Comparison of ENCODE assay signal across 1 cellular context in the genomic region with DNA sequence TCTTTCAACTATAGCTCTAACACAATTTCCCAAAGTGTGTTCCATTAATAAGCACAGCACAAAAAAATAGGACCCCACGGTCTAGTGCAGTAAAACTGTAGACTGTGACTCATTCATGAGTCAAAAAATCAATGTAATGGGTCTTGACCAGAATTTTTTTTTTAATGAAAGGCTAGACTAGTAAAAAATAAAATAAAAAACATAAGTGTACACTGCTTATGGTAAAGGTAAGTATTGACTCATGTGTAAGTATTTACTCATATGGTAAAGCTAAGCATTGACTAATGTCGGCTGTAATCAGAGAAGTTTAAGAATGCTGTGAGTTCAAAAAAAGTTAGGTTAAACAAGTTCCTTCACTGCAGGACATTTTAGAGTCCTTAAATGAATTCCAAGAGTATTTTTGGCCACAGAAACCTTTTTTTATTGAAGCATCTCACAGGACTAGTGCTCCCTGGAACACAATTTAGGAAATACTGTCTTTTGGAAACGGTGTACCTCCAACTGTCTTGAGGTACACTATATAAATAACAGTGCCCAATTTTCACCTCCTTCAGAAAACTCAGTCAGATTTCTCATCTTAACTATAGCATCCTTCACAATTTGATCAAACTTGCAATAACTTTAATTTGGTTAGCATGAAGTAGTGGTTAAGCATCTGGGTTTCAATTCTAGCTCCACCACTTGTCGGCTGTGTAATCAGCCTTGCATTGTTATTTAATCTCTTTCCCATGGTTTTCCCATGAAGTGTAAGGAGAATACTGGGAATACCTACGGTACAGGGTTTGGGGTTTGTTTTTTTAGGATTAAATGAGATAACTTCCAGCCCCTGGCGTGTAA.
TF ChIP-seq lines count a peak whose summit lies in the region.

No MANE protein-coding gene starts in this region.

TF ChIP-seq in WTC11, 78 proteins besides CTCF, POLR2A, EP300 and RAD21 (continued from another document):
- TF ChIP-seq ZNF532 (CRISPR knock-in tag; IDR thresholded peaks at IDR 0.05; ENCODE audit: borderline replicate concordance) (no peak), ATF1 (CRISPR knock-in tag; IDR thresholded peaks at IDR 0.05) (no peak), PRDM15 (CRISPR knock-in tag; IDR thresholded peaks at IDR 0.05) (no peak), JUN (CRISPR knock-in tag; IDR thresholded peaks at IDR 0.05) (no peak), ZNF263 (CRISPR knock-in tag; IDR thresholded peaks at IDR 0.05; ENCODE audit: low read depth) (no peak), ZNF423 (CRISPR knock-in tag; IDR thresholded peaks at IDR 0.05) (no peak)
- TF ChIP-seq, protein P1, sequence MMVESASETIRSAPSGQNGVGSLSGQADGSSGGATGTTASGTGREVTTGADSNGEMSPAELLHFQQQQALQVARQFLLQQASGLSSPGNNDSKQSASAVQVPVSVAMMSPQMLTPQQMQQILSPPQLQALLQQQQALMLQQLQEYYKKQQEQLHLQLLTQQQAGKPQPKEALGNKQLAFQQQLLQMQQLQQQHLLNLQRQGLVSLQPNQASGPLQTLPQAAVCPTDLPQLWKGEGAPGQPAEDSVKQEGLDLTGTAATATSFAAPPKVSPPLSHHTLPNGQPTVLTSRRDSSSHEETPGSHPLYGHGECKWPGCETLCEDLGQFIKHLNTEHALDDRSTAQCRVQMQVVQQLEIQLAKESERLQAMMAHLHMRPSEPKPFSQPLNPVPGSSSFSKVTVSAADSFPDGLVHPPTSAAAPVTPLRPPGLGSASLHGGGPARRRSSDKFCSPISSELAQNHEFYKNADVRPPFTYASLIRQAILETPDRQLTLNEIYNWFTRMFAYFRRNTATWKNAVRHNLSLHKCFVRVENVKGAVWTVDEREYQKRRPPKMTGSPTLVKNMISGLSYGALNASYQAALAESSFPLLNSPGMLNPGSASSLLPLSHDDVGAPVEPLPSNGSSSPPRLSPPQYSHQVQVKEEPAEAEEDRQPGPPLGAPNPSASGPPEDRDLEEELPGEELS (CRISPR knock-in tag; IDR thresholded peaks at IDR 0.05), result no peak
- TF ChIP-seq, protein P2, sequence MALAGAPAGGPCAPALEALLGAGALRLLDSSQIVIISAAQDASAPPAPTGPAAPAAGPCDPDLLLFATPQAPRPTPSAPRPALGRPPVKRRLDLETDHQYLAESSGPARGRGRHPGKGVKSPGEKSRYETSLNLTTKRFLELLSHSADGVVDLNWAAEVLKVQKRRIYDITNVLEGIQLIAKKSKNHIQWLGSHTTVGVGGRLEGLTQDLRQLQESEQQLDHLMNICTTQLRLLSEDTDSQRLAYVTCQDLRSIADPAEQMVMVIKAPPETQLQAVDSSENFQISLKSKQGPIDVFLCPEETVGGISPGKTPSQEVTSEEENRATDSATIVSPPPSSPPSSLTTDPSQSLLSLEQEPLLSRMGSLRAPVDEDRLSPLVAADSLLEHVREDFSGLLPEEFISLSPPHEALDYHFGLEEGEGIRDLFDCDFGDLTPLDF (CRISPR knock-in tag; IDR thresholded peaks at IDR 0.05), result no peak
- TF ChIP-seq, protein P3, sequence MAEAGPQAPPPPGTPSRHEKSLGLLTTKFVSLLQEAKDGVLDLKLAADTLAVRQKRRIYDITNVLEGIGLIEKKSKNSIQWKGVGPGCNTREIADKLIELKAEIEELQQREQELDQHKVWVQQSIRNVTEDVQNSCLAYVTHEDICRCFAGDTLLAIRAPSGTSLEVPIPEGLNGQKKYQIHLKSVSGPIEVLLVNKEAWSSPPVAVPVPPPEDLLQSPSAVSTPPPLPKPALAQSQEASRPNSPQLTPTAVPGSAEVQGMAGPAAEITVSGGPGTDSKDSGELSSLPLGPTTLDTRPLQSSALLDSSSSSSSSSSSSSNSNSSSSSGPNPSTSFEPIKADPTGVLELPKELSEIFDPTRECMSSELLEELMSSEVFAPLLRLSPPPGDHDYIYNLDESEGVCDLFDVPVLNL (CRISPR knock-in tag; IDR thresholded peaks at IDR 0.05; ENCODE audit: borderline replicate concordance, low read depth), result no peak
- TF ChIP-seq, protein P4, sequence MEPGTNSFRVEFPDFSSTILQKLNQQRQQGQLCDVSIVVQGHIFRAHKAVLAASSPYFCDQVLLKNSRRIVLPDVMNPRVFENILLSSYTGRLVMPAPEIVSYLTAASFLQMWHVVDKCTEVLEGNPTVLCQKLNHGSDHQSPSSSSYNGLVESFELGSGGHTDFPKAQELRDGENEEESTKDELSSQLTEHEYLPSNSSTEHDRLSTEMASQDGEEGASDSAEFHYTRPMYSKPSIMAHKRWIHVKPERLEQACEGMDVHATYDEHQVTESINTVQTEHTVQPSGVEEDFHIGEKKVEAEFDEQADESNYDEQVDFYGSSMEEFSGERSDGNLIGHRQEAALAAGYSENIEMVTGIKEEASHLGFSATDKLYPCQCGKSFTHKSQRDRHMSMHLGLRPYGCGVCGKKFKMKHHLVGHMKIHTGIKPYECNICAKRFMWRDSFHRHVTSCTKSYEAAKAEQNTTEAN (CRISPR knock-in tag; IDR thresholded peaks at IDR 0.05), result no peak
